In genomic region chr12:46523863-46524770, GRCh38 we compare ENCODE assay signal across 7 cellular contexts.
DNase-seq lines count a peak whose midpoint lies in the region; ATAC-seq and TF ChIP-seq lines count a peak whose summit lies in the region.

No MANE protein-coding gene starts in this region.

- intact Hi-C loops in activated CD8-positive, alpha-beta T cell treated with anti-CD3 and anti-CD28 coated beads for 36 hours (cut with micrococcal nuclease) = no loop called here

- DNase-seq in HPDE6-E6E7 (ENCODE audit: extremely low spot score) = peak; percentile 45
- peak; percentile 60 for DNase-seq in activated CD8-positive, alpha-beta T cell treated with anti-CD3 and anti-CD28 coated beads for 36 hours
- peak; percentile 88 for DNase-seq in fibroblast of peridontal ligament (ENCODE audit: extremely low read depth)
- DNase-seq in stimulated activated CD4-positive, alpha-beta T cell treated with anti-CD3 and anti-CD28 coated beads, Interleukin-15, amount 100 ng/mL, for 48 hours (ENCODE audit: low read depth in 2 of 2) = peak; percentile 38 to 42
- no peak for DNase-seq in SIG-M5 treated with dmso at 0.1 percent for 504 hours (lab: John Stamatoyannopoulos, UW; ENCODE audit: unreplicated experiment)
- DNase-seq in NCI-H69 (lab: John Stamatoyannopoulos, UW) = no peak
- DNase-seq in GOT3 (lab: John Stamatoyannopoulos, UW) = no peak

- CTCF ChIA-PET in activated CD8-positive, alpha-beta T cell treated with anti-CD3 and anti-CD28 coated beads for 36 hours (lab: Charles Lee) = interaction anchor here (0.8 to 1.7 kb wide), 10 partner anchors 7 to 156 kb away, joined by 3 to 5 read pairs (median 3); no protein-coding TSS in a partner anchor

- H3K4me3 Mint-ChIP-seq in activated CD8-positive, alpha-beta T cell treated with anti-CD3 and anti-CD28 coated beads for 36 hours = peak overlapping the region; percentile 60

- H3K9me3 Mint-ChIP-seq in activated CD8-positive, alpha-beta T cell treated with anti-CD3 and anti-CD28 coated beads for 36 hours = peaks cover 4% of the 10 kb centered on the region

- peak; percentile 91 for ATAC-seq in activated CD8-positive, alpha-beta T cell treated with anti-CD3 and anti-CD28 coated beads for 36 hours

- TF ChIP-seq CTCF in activated CD8-positive, alpha-beta T cell treated with anti-CD3 and anti-CD28 coated beads for 36 hours (IDR thresholded peaks at IDR 0.05) = no peak

- POLR2A ChIA-PET in activated CD8-positive, alpha-beta T cell treated with anti-CD3 and anti-CD28 coated beads for 36 hours (lab: Charles Lee) = interaction anchor here (0.7 to 1.6 kb wide), 11 partner anchors 8 to 254 kb away, joined by 3 to 5 read pairs (median 4); no protein-coding TSS in a partner anchor

- H3K27ac Mint-ChIP-seq in activated CD8-positive, alpha-beta T cell treated with anti-CD3 and anti-CD28 coated beads for 36 hours = peak overlapping the region; percentile 91

- H3K27me3 Mint-ChIP-seq in activated CD8-positive, alpha-beta T cell treated with anti-CD3 and anti-CD28 coated beads for 36 hours = no peaks in the 10 kb centered on the region

- H3K36me3 Mint-ChIP-seq in activated CD8-positive, alpha-beta T cell treated with anti-CD3 and anti-CD28 coated beads for 36 hours (ENCODE audit: low read depth) = no peaks in the 10 kb centered on the region

- H3K4me1 Mint-ChIP-seq in activated CD8-positive, alpha-beta T cell treated with anti-CD3 and anti-CD28 coated beads for 36 hours (ENCODE audit: low read depth) = peaks cover 34% of the 10 kb centered on the region

Comparison
In these comparisons a context has a peak if more than half of its experiments do, and no peak if none do; other contexts are left out.
1. DNase-seq: peak in HPDE6-E6E7 (single experiment), activated CD8-positive, alpha-beta T cell treated with anti-CD3 and anti-CD28 coated beads for 36 hours (single experiment), fibroblast of peridontal ligament (single experiment) and stimulated activated CD4-positive, alpha-beta T cell treated with anti-CD3 and anti-CD28 coated beads, Interleukin-15, amount 100 ng/mL, for 48 hours (2 of 2); none in SIG-M5 treated with dmso at 0.1 percent for 504 hours (single experiment), NCI-H69 (single experiment) and GOT3 (single experiment).